ENCODE assay signal across 8 cellular contexts in the genomic region with DNA sequence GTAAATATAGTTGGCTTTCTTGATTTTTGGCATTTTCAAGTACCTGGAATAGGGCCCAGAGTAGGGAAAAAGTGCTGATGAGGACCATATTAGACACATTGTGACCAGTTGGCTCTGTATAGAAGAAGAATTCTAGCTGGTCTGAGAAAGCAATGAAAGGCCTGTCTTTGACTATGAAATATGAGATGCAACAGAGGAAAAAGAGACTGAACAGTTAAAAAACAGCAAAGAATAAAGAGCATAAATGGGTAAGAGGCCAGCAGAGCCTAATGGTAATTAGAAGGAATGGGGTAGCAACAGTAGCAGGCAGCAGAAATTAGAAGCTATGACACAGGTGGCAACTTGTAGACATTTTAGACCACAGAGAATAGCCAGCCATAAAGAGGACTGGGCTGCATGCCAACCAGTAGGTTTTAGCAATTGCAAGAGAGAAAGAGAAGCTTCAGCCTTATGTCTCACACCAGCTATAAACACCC.
DNase-seq lines count a peak whose midpoint lies in the region; ATAC-seq and TF ChIP-seq lines count a peak whose summit lies in the region.

No MANE protein-coding gene starts in this region.

- DNase-seq in GDM1 (lab: John Stamatoyannopoulos, UW) (peak; percentile 45), NCI-H2227 (lab: John Stamatoyannopoulos, UW; ENCODE audit: unreplicated experiment) (peak; percentile 18), dermis blood vessel endothelial cell (peak; percentile 18), GM13977 (ENCODE audit: low spot score) (no peak), germinal center (ENCODE audit: low spot score) (no peak), GM20000 (ENCODE audit: low spot score) (no peak)

- ATAC-seq in HG03175 (IDR thresholded peaks at IDR 0.05; ENCODE audit: unreplicated experiment) (peak; percentile 66), GM19023 (IDR thresholded peaks at IDR 0.05; ENCODE audit: unreplicated experiment) (no peak)

- TF ChIP-seq CTCF in GM13977 (IDR thresholded peaks at IDR 0.05; ENCODE audit: extremely low read depth, insufficient read depth, missing control alignments) (no peak), GM20000 (IDR thresholded peaks at IDR 0.05; ENCODE audit: extremely low read depth, missing control alignments) (no peak)

- in situ Hi-C loops in GM13977 (cut with MboI; ENCODE audit: low pct_unique_long_range_greater_than_20kb, low sequenced_read_pairs, unreplicated experiment) = no loop called here

Comparison
In these comparisons a context has a peak if more than half of its experiments do, and no peak if none do; other contexts are left out.
1. DNase-seq: peak in GDM1 (single experiment), NCI-H2227 (single experiment) and dermis blood vessel endothelial cell (single experiment); none in GM13977 (single experiment), germinal center (single experiment) and GM20000 (single experiment).